In genomic region chr1:156742017-156742416, GRCh38 we compare ENCODE assay signal across 10 cellular contexts. TPM values are rescaled to one million over a fixed set of nuclear protein-coding genes. Genes with fewer than 3 reads are reported as not detected.
A peak's percentile ranks its signal among the peaks of the same experiment; 100 is the strongest.
DNase-seq lines count a peak whose midpoint lies in the region; ATAC-seq, FAIRE-seq and TF ChIP-seq lines count a peak whose summit lies in the region.
"Had no signal": no experiment of that assay in that cellular context is flagged by ENCODE, and none has a peak within 500 bp of the region (broad histone marks: within the 10 kb centered on the region; RNA-seq: fewer than 3 reads in every experiment).

No MANE protein-coding gene starts in this region.

- no peak overlapping the region for H2BK120ac ChIP-seq in H1 (replicated peaks; ENCODE audit: low read depth, low read length)

- no peak for TF ChIP-seq POLR2A in H1 (IDR thresholded peaks at IDR 0.05; ENCODE audit: control extremely low read depth in 1 of 2, low read depth in 2 of 2, low read length in 2 of 2)

- no peak overlapping the region for H2BK20ac ChIP-seq in H1 (ENCODE audit: low read length)

- in situ Hi-C loops in GM23248 (cut with MboI) = no loop called here

- peaks cover 5% of the 10 kb centered on the region for H3K23me2 ChIP-seq in H1 (ENCODE audit: low read depth, low read length)

- intact Hi-C loops in PC-3 (cut with micrococcal nuclease) = no loop called here
- intact Hi-C loops in psoas muscle (cut with DNase I) = no loop called here

- no peak overlapping the region for H4K8ac ChIP-seq in H1 (ENCODE audit: extremely low read depth, insufficient read depth, low read length)

- H3K4ac ChIP-seq in H1 (replicated peaks; ENCODE audit: insufficient read length, low read depth, low read length) = no peak overlapping the region

- H2AK5ac ChIP-seq in H1 (ENCODE audit: low read depth, low read length) = no peak overlapping the region

- H3K9me2 ChIP-seq in GM23248 (ENCODE audit: insufficient read depth) (no peaks in the 10 kb centered on the region), PC-3 (replicated peaks; ENCODE audit: low read length) (no peaks in the 10 kb centered on the region)

- H3K27ac ChIP-seq in GM23248 (peak overlapping the region; percentile 62), PC-3 (ENCODE audit: low read length) (peak overlapping the region; percentile 48), H1 (ENCODE audit: low read depth, low read length) (peak overlapping the region; percentile 36), psoas muscle (peak overlapping the region; percentile 90)

- H3K79me2 ChIP-seq in GM23248 (ENCODE audit: insufficient read depth) (peaks cover 80% of the 10 kb centered on the region), PC-3 (ENCODE audit: low read length) (peaks cover 56% of the 10 kb centered on the region), H1 (ENCODE audit: control insufficient read depth in 1 of 2, insufficient read depth in 2 of 2, low read length in 2 of 2) (peaks cover 8 to 27% of the 10 kb centered on the region in 2 experiments)

- no peak for TF ChIP-seq EP300 in H1 (IDR thresholded peaks at IDR 0.05; ENCODE audit: borderline replicate concordance in 1 of 2, low read depth in 2 of 2, low read length in 2 of 2)

- H3F3A ChIP-seq in GM23248 (ENCODE audit: insufficient read depth) (peaks cover 22% of the 10 kb centered on the region), PC-3 (ENCODE audit: low read length, unreplicated experiment) (peaks cover 23% of the 10 kb centered on the region)

- H2BK5ac ChIP-seq in H1 (ENCODE audit: low read depth, low read length) = peak overlapping the region; percentile 81; the same call in 1 of the 2 replicates

- H4K20me1 ChIP-seq in GM23248 (ENCODE audit: insufficient read depth) (no peaks in the 10 kb centered on the region), PC-3 (ENCODE audit: low read length) (0 out of 2 replicates have a peak, but pooled peaks cover 5% of the 10 kb centered on the region), H1 (replicated peaks in 1 of 2; ENCODE audit: control insufficient read depth in 1 of 2, insufficient read depth in 2 of 2, low read length in 2 of 2) (peaks cover 0 to 2% of the 10 kb centered on the region in 2 experiments)

- H4K5ac ChIP-seq in H1 (ENCODE audit: insufficient read length, low read depth, low read length) = no peak overlapping the region

- H3K14ac ChIP-seq in H1 (ENCODE audit: insufficient read length) = no peak overlapping the region

- H3K27me3 ChIP-seq in GM23248 (replicated peaks; ENCODE audit: insufficient read depth) (no peaks in the 10 kb centered on the region), PC-3 (ENCODE audit: low read length) (no peaks in the 10 kb centered on the region), H1 (replicated peaks in 1 of 4; ENCODE audit: control insufficient read depth in 3 of 4, extremely low read depth in 1 of 4, insufficient read depth in 3 of 4, low read length in 3 of 4) (no peaks in the 10 kb centered on the region), psoas muscle (ENCODE audit: insufficient read depth in 3 of 3, low read length in 2 of 3) (no peaks in the 10 kb centered on the region)
- H3K27me3 ChIP-seq: adrenal gland, SJCRH30 had no signal

- H3K4me2 ChIP-seq in GM23248 (ENCODE audit: unreplicated experiment) (no peak overlapping the region), PC-3 (ENCODE audit: low read length) (no peak overlapping the region), H1 (ENCODE audit: insufficient read depth in 1 of 2, low read depth in 2 of 2, low read length in 2 of 2) (peak overlapping the region; percentile 67 to 68; a peak in 1 of 4 replicates)

- CTCF ChIA-PET in PC-3 (lab: Charles Lee) (no interaction called here), H1 (lab: Charles Lee; ENCODE audit: partially characterized antibody) (interaction anchor here (1.1 to 6.6 kb wide), 6 partner anchors 10 to 117 kb away, joined by 5 to 76 read pairs (median 10); partner anchors contain the start of genes CRABP2, HDGF, INSRR and ISG20L2)

- no peak for ATAC-seq in PC-3
- ATAC-seq in psoas muscle = no peak
- ATAC-seq in HG02678 (IDR thresholded peaks at IDR 0.05; ENCODE audit: unreplicated experiment) = no peak
- ATAC-seq in activated CD4-positive, CD25-positive, alpha-beta regulatory T cell treated with anti-CD3 and anti-CD28 coated beads, Interleukin-2, amount 50 U/mL, for 24 hours = no peak

- peaks cover 9% of the 10 kb centered on the region for H3K79me1 ChIP-seq in H1 (ENCODE audit: low read depth, low read length)

- H3K4me1 ChIP-seq in GM23248 (ENCODE audit: insufficient read depth) = peaks cover 27% of the 10 kb centered on the region
- H3K4me1 ChIP-seq in PC-3 (ENCODE audit: insufficient read depth, low read length) = peaks cover 32% of the 10 kb centered on the region
- peaks cover 8 to 21% (median 13%) of the 10 kb centered on the region in 4 experiments for H3K4me1 ChIP-seq in H1 (replicated peaks in 1 of 4; ENCODE audit: control insufficient read depth in 3 of 4, insufficient read depth in 4 of 4, low read length in 3 of 4)
- peaks cover 27% of the 10 kb centered on the region for H3K4me1 ChIP-seq in psoas muscle

- DNase-seq in GM23248 (no peak), PC-3 (no peak), H1 (ENCODE audit: low read depth in 1 of 2, low spot score in 2 of 2) (no peak), psoas muscle (no peak), NCI-H128 (lab: John Stamatoyannopoulos, UW; ENCODE audit: unreplicated experiment) (no peak), NCI-H2196 (lab: John Stamatoyannopoulos, UW; ENCODE audit: unreplicated experiment) (no peak)
- DNase-seq: adrenal gland, SJCRH30 had no signal

- no peak overlapping the region for H3K4me3 ChIP-seq in GM23248
- no peak overlapping the region for H3K4me3 ChIP-seq in PC-3 (ENCODE audit: low read length)
- peak overlapping the region in 1 of 4 experiments; percentile 51; a peak in 2 of 8 replicates for H3K4me3 ChIP-seq in H1 (ENCODE audit: extremely low read depth in 1 of 4, insufficient read depth in 2 of 4, low read depth in 3 of 4, low read length in 4 of 4)
- H3K4me3 ChIP-seq in psoas muscle = peak overlapping the region; percentile 83

- H2BK12ac ChIP-seq in H1 (ENCODE audit: low read depth, low read length) = no peak overlapping the region

- 0 out of 2 replicates have a peak, but pooled peaks cover 15% of the 10 kb centered on the region for H3K36me3 ChIP-seq in GM23248 (ENCODE audit: low read depth)
- H3K36me3 ChIP-seq in PC-3 (ENCODE audit: low read depth, low read length) = peaks cover 46% of the 10 kb centered on the region
- peaks cover 13 to 36% (median 14%) of the 10 kb centered on the region in 4 experiments; a peak in 6 of 8 replicates for H3K36me3 ChIP-seq in H1 (ENCODE audit: control insufficient read depth in 2 of 4, insufficient read depth in 4 of 4, low read length in 3 of 4)
- H3K36me3 ChIP-seq in psoas muscle (ENCODE audit: insufficient read depth in 1 of 2, low read depth in 1 of 2) = peaks cover 13 to 52% of the 10 kb centered on the region in 2 donors

- no peak overlapping the region for H3K56ac ChIP-seq in H1 (replicated peaks; ENCODE audit: insufficient read length, low read depth, low read length)

- H2BK15ac ChIP-seq in H1 (ENCODE audit: low read length) = 0 out of 2 replicates have a peak overlapping the region, but pooled peaks have one; percentile 46

- POLR2A ChIA-PET in PC-3 (lab: Charles Lee; ENCODE audit: unreplicated experiment) (interaction anchor here (0.6 to 0.7 kb wide), 2 partner anchors 16 to 57 kb away, joined by 3 to 5 read pairs; no protein-coding TSS in a partner anchor), H1 (lab: Charles Lee; ENCODE audit: partially characterized antibody) (interaction anchor here (0.9 to 10.7 kb wide), 9 partner anchors 9 to 66 kb away, joined by 3 to 214 read pairs (median 6); partner anchors contain the start of genes CRABP2, HDGF, ISG20L2 and METTL25B)

- H3K18ac ChIP-seq in H1 (ENCODE audit: extremely low read depth, low read length) = no peak overlapping the region

- TF ChIP-seq CTCF in PC-3 (conservative IDR thresholded peaks at IDR 0.05; ENCODE audit: low read depth, low read length) (no peak), H1 (IDR thresholded peaks at IDR 0.05; ENCODE audit: control extremely low read depth in 1 of 3, insufficient read depth in 1 of 3, low read depth in 1 of 3, low read length in 3 of 3) (no peak), psoas muscle (IDR thresholded peaks at IDR 0.05) (no peak)

- no peak overlapping the region for H2AFZ ChIP-seq in GM23248
- no peak overlapping the region for H2AFZ ChIP-seq in PC-3 (ENCODE audit: low read length)
- H2AFZ ChIP-seq in H1 (ENCODE audit: low read length) = no peak overlapping the region

- no peak overlapping the region for H3K23ac ChIP-seq in H1 (ENCODE audit: insufficient read length)

- H3K9me3 ChIP-seq in GM23248 (ENCODE audit: low read depth) (no peaks in the 10 kb centered on the region), PC-3 (ENCODE audit: low read length) (no peaks in the 10 kb centered on the region), H1 (ENCODE audit: insufficient read depth in 2 of 2, low read depth in 1 of 2, low read length in 1 of 2) (no peaks in the 10 kb centered on the region), psoas muscle (no peaks in the 10 kb centered on the region)
- H3K9me3 ChIP-seq: adrenal gland, SJCRH30 had no signal

- H3K9ac ChIP-seq in GM23248 (0 out of 2 replicates have a peak overlapping the region, but pooled peaks have one; percentile 40), PC-3 (ENCODE audit: low read length) (no peak overlapping the region), H1 (replicated peaks in 1 of 4; ENCODE audit: extremely low read depth in 1 of 4, low read depth in 3 of 4, low read length in 3 of 4) (no peak overlapping the region)

- WGBS in GM23248 (ENCODE audit: low coverage in 1 of 2, low lambda C conversion rate in 2 of 2, missing lambda C conversion rate in 2 of 2), 2 experiments = 82 to 85% methylated on average over 3 of the region's 3 CpGs
- WGBS in H1 (ENCODE audit: extremely low coverage in 1 of 2, insufficient coverage in 1 of 2, insufficient read length in 1 of 2, insufficient replicate concordance in 2 of 2, low coverage in 1 of 2, low lambda C conversion rate in 2 of 2, missing lambda C conversion rate in 1 of 2), 2 experiments = 91% methylated on average over 3 of the region's 3 CpGs; no CpG with 5 or more reads in 1 of the 2 experiments
- 70 to 81% (median 79%) methylated on average over 3 of the region's 3 CpGs for WGBS in psoas muscle, 3 donors

- no peak for FAIRE-seq in H1 (lab: Jason Lieb, UNC)

- no peak for TF ChIP-seq RAD21 in H1 (IDR thresholded peaks at IDR 0.05 in 1 of 2, conservative IDR thresholded peaks at IDR 0.05 in 1 of 2; ENCODE audit: low read depth in 2 of 2, low read length in 2 of 2)

- no peak overlapping the region for H4K91ac ChIP-seq in H1 (replicated peaks; ENCODE audit: insufficient read length, low read length)

- no TSS peak for BruUV-seq in PC-3 (replicated peaks; lab: Mats Ljungman, UMichigan)

RNA-seq across cellular contexts. Expression of gene MRPL24, which starts 1.1 kb away (rescaled TPM):
- 49.2 and 55.7 TPM in 2 replicates for total RNA-seq in GM23248 (2014; rRNA removed; shearing (Covaris generic))
- polyA plus RNA-seq in GM23248 (2016; fragmentation: Nextera tagmentation; extraction: Ambion mirVana) (91.4 and 93.7 TPM in 2 replicates), H1 (2011; rRNA removed) (23.4 and 29.7 TPM in 2 replicates), psoas muscle (100 to 1,000 TPM; 140 to 174 (median 146) TPM)
- total RNA-seq in PC-3 (2014; rRNA removed) (232 and 275 TPM in 2 replicates), psoas muscle (100 to 1,000 TPM in 2 of 4 donors, 10 to 100 TPM in 2; 86.1 to 137 (median 99.8) TPM)
- total RNA-seq in H1 (2021; fragmentation: NEBNext Ultra II Directional; extraction: Animal tissue kit (Norgen Biotek cat#: 25700)) = 34.4 and 35.2 TPM in 2 replicates
- 37.5 TPM for polyA plus RNA-seq in H1 (2011; cell fraction: cytosol; rRNA removed)
- polyA plus RNA-seq in H1 (2011; cell fraction: nucleus; rRNA removed) = 38.2 TPM
- polyA plus RNA-seq in H1 (2012, experiment 1 of 2) = 35.6 to 51.4 TPM (median 46.6 TPM) in 4 replicates
- 48.1 TPM for polyA plus RNA-seq in H1 (2012, experiment 2 of 2)
- 51.5 TPM for polyA plus RNA-seq in H1 (2013, experiment 1 of 2)
- 51.0 TPM for polyA plus RNA-seq in H1 (2013, experiment 2 of 2)
- 19.8 and 22.1 TPM in 2 replicates for polyA minus RNA-seq in H1 (2011; rRNA and poly(A)+ RNA removed)
- 12.4 TPM for polyA minus RNA-seq in H1 (2011; cell fraction: cytosol; rRNA and poly(A)+ RNA removed)
- polyA minus RNA-seq in H1 (2011; cell fraction: nucleus; rRNA and poly(A)+ RNA removed) = 11.6 TPM

RNA-seq across cellular contexts. Expression of gene HDGF, which starts 9.5 kb away (rescaled TPM):
- total RNA-seq in GM23248 (2014; rRNA removed; shearing (Covaris generic)) = 184 and 185 TPM in 2 replicates
- polyA plus RNA-seq in GM23248 (2016; fragmentation: Nextera tagmentation; extraction: Ambion mirVana) (95.4 and 131 TPM in 2 replicates), H1 (2011; rRNA removed) (132 and 145 TPM in 2 replicates), psoas muscle (100 to 1,000 TPM; 161 to 367 (median 163) TPM)
- total RNA-seq in PC-3 (2014; rRNA removed) (586 and 1,030 TPM in 2 replicates), psoas muscle (100 to 1,000 TPM; 164 to 240 (median 208) TPM)
- 391 and 395 TPM in 2 replicates for total RNA-seq in H1 (2021; fragmentation: NEBNext Ultra II Directional; extraction: Animal tissue kit (Norgen Biotek cat#: 25700))
- 180 TPM for polyA plus RNA-seq in H1 (2011; cell fraction: cytosol; rRNA removed)
- 141 TPM for polyA plus RNA-seq in H1 (2011; cell fraction: nucleus; rRNA removed)
- 267 to 330 TPM (median 294 TPM) in 4 replicates for polyA plus RNA-seq in H1 (2012, experiment 1 of 2)
- 483 TPM for polyA plus RNA-seq in H1 (2012, experiment 2 of 2)
- polyA plus RNA-seq in H1 (2013, experiment 1 of 2) = 238 TPM
- polyA plus RNA-seq in H1 (2013, experiment 2 of 2) = 239 TPM
- polyA minus RNA-seq in H1 (2011; rRNA and poly(A)+ RNA removed) = 125 and 126 TPM in 2 replicates
- 107 TPM for polyA minus RNA-seq in H1 (2011; cell fraction: cytosol; rRNA and poly(A)+ RNA removed)
- 57.3 TPM for polyA minus RNA-seq in H1 (2011; cell fraction: nucleus; rRNA and poly(A)+ RNA removed)

RNA-seq across cellular contexts. Expression of gene ISG20L2, which starts 13.5 kb away (rescaled TPM):
- total RNA-seq in GM23248 (2014; rRNA removed; shearing (Covaris generic)) = 10.4 TPM in 2 replicates
- 17.8 and 21.5 TPM in 2 replicates for polyA plus RNA-seq in GM23248 (2016; fragmentation: Nextera tagmentation; extraction: Ambion mirVana)
- total RNA-seq in PC-3 (2014; rRNA removed) = 39.2 and 51.7 TPM in 2 replicates
- 47.5 and 53.1 TPM in 2 replicates for total RNA-seq in H1 (2021; fragmentation: NEBNext Ultra II Directional; extraction: Animal tissue kit (Norgen Biotek cat#: 25700))
- 46.9 and 53.0 TPM in 2 replicates for polyA plus RNA-seq in H1 (2011; rRNA removed)
- polyA plus RNA-seq in H1 (2011; cell fraction: cytosol; rRNA removed) = 41.8 TPM
- polyA plus RNA-seq in H1 (2011; cell fraction: nucleus; rRNA removed) = 29.0 TPM
- 35.0 to 48.9 TPM (median 43.5 TPM) in 4 replicates for polyA plus RNA-seq in H1 (2012, experiment 1 of 2)
- 48.4 TPM for polyA plus RNA-seq in H1 (2012, experiment 2 of 2)
- polyA plus RNA-seq in H1 (2013, experiment 1 of 2) = 50.4 TPM
- polyA plus RNA-seq in H1 (2013, experiment 2 of 2) = 50.3 TPM
- polyA minus RNA-seq in H1 (2011; rRNA and poly(A)+ RNA removed) = 69.4 and 87.6 TPM in 2 replicates
- 15.5 TPM for polyA minus RNA-seq in H1 (2011; cell fraction: cytosol; rRNA and poly(A)+ RNA removed)
- 40.7 TPM for polyA minus RNA-seq in H1 (2011; cell fraction: nucleus; rRNA and poly(A)+ RNA removed)
- 10 to 100 TPM in 3 of 4 donors, 1 to 10 TPM in 1; 7.4 to 19.8 (median 16.5) TPM for total RNA-seq in psoas muscle
- polyA plus RNA-seq in psoas muscle = 10 to 100 TPM in 2 of 3 donors, 1 to 10 TPM in 1; 7.6 to 20.4 (median 20.2) TPM

RNA-seq across cellular contexts. Expression of gene METTL25B, which starts 13.7 kb away (rescaled TPM):
- total RNA-seq in GM23248 (2014; rRNA removed; shearing (Covaris generic)) = 4.5 and 5.6 TPM in 2 replicates
- polyA plus RNA-seq in GM23248 (2016; fragmentation: Nextera tagmentation; extraction: Ambion mirVana) = 7.4 and 10.1 TPM in 2 replicates
- 10.4 and 14.6 TPM in 2 replicates for total RNA-seq in PC-3 (2014; rRNA removed)
- total RNA-seq in H1 (2021; fragmentation: NEBNext Ultra II Directional; extraction: Animal tissue kit (Norgen Biotek cat#: 25700)) = 28.4 and 31.8 TPM in 2 replicates
- polyA plus RNA-seq in H1 (2011; rRNA removed) = 30.1 and 43.1 TPM in 2 replicates
- 38.2 TPM for polyA plus RNA-seq in H1 (2011; cell fraction: cytosol; rRNA removed)
- polyA plus RNA-seq in H1 (2011; cell fraction: nucleus; rRNA removed) = 75.5 TPM
- 30.1 to 33.3 TPM (median 31.2 TPM) in 4 replicates for polyA plus RNA-seq in H1 (2012, experiment 1 of 2)
- polyA plus RNA-seq in H1 (2012, experiment 2 of 2) = 29.8 TPM
- polyA plus RNA-seq in H1 (2013, experiment 1 of 2) = 39.5 TPM
- 35.7 TPM for polyA plus RNA-seq in H1 (2013, experiment 2 of 2)
- polyA minus RNA-seq in H1 (2011; rRNA and poly(A)+ RNA removed) = 21.0 and 21.3 TPM in 2 replicates
- 21.1 TPM for polyA minus RNA-seq in H1 (2011; cell fraction: cytosol; rRNA and poly(A)+ RNA removed)
- 19.6 TPM for polyA minus RNA-seq in H1 (2011; cell fraction: nucleus; rRNA and poly(A)+ RNA removed)
- total RNA-seq in psoas muscle = 10 to 100 TPM; 18.5 to 32.1 (median 28.5) TPM
- polyA plus RNA-seq in psoas muscle = 10 to 100 TPM; 22.1 to 31.5 (median 27.0) TPM

RNA-seq across cellular contexts. Expression of gene PRCC, which starts 25.3 kb away (rescaled TPM):
- 32.4 and 43.6 TPM in 2 replicates for total RNA-seq in GM23248 (2014; rRNA removed; shearing (Covaris generic))
- 57.0 and 62.4 TPM in 2 replicates for polyA plus RNA-seq in GM23248 (2016; fragmentation: Nextera tagmentation; extraction: Ambion mirVana)
- total RNA-seq in PC-3 (2014; rRNA removed) = 103 TPM in 2 replicates
- total RNA-seq in H1 (2021; fragmentation: NEBNext Ultra II Directional; extraction: Animal tissue kit (Norgen Biotek cat#: 25700)) = 102 and 115 TPM in 2 replicates
- 84.1 and 95.2 TPM in 2 replicates for polyA plus RNA-seq in H1 (2011; rRNA removed)
- polyA plus RNA-seq in H1 (2011; cell fraction: cytosol; rRNA removed) = 79.7 TPM
- polyA plus RNA-seq in H1 (2011; cell fraction: nucleus; rRNA removed) = 89.8 TPM
- polyA plus RNA-seq in H1 (2012, experiment 1 of 2) = 83.1 to 103 TPM (median 99.5 TPM) in 4 replicates
- polyA plus RNA-seq in H1 (2012, experiment 2 of 2) = 104 TPM
- 120 TPM for polyA plus RNA-seq in H1 (2013, experiment 1 of 2)
- 116 TPM for polyA plus RNA-seq in H1 (2013, experiment 2 of 2)
- 89.1 and 141 TPM in 2 replicates for polyA minus RNA-seq in H1 (2011; rRNA and poly(A)+ RNA removed)
- 71.3 TPM for polyA minus RNA-seq in H1 (2011; cell fraction: cytosol; rRNA and poly(A)+ RNA removed)
- 54.9 TPM for polyA minus RNA-seq in H1 (2011; cell fraction: nucleus; rRNA and poly(A)+ RNA removed)
- total RNA-seq in psoas muscle = 10 to 100 TPM; 43.7 to 69.3 (median 64.0) TPM
- polyA plus RNA-seq in psoas muscle = 100 to 1,000 TPM in 1 of 3 donors, 10 to 100 TPM in 2; 46.8 to 107 (median 72.0) TPM

Comparison
In these comparisons a context has a peak if more than half of its experiments do, and no peak if none do; other contexts are left out.
1. H3K27ac ChIP-seq: peak in every context shown above with its lines; median percentile 90 in psoas muscle; 62 in GM23248; 48 in PC-3; 36 in H1.
2. H3K4me2 ChIP-seq: peak in H1 (2 of 2); none in GM23248 (single experiment) and PC-3 (single experiment).